ENCODE assay signal across 36 cellular contexts in the genomic region with DNA sequence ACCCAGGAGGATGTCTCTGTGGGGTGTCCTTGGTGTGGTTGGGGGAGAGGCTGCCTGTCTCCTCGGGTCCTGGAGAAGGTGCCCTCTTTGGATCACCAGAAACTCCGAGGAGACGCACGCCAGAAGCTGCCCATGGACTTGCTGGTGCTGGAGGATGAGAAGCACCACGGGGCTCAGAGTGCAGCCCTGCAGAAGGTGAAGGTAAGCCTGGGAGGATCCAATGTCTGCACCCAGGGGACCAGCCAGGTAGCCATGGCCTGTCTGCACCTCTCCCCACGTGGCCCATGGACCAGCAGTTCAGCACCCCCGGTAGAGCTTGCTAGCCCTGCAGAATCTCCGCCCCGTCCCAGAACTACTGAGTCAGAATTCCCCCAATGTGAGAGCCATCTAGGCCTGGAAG. TPM values are rescaled to one million over a fixed set of nuclear protein-coding genes. Genes with fewer than 3 reads are reported as not detected.
"Had no signal": no experiment of that assay in that cellular context is flagged by ENCODE, and none has a peak within 500 bp of the region (broad histone marks: within the 10 kb centered on the region; RNA-seq: fewer than 3 reads in every experiment).

No MANE protein-coding gene starts in this region.

- H3K27me3 ChIP-seq: adrenal gland, MG63, Peyer's patch had no signal

- H3K36me3 ChIP-seq: adrenal gland, MG63, Peyer's patch had no signal

- H3K4me3 ChIP-seq: adrenal gland, MG63, Peyer's patch had no signal

- H3K27ac Mint-ChIP-seq: activated B cell treated with CpG ODN at 0.5 μM for 24 hours; activated CD4-positive, alpha-beta memory T cell treated with anti-CD3 and anti-CD28 coated beads for 36 hours; activated naive CD4-positive, alpha-beta T cell treated with anti-CD3 and anti-CD28 coated beads for 36 hours; activated naive CD4-positive, alpha-beta T cell treated with anti-CD3 and anti-CD28 coated beads, Interleukin-2, amount 50 U/mL, for 72 hours; activated T-helper 1 cell treated with anti-CD3 and anti-CD28 coated beads, Interleukin-12 subunit alpha, Interleukin-12 subunit beta, Interleukin-2, Interleukin-4 antibody, amounts not matched to agents 30 ng/mL and 10 ng/mL and 1 ng/mL, durations not matched to agents 14 hours and 24 hours and 36 hours; brain had no signal

- H3K9me3 ChIP-seq: adrenal gland, MG63, Peyer's patch had no signal

- ATAC-seq: activated naive CD4-positive, alpha-beta T cell treated with anti-CD3 and anti-CD28 coated beads, Interleukin-2, amount 50 U/mL, for 72 hours; activated T-cell treated with anti-CD3 and anti-CD28 coated beads, Interleukin-2, amount 50 U/mL, for 4 hours; PC-3; Right ventricle myocardium inferior had no signal

- H3K36me3 Mint-ChIP-seq: activated CD4-positive, alpha-beta memory T cell treated with anti-CD3 and anti-CD28 coated beads for 36 hours; activated naive CD4-positive, alpha-beta T cell treated with anti-CD3 and anti-CD28 coated beads, Interleukin-2, amount 50 U/mL, for 72 hours; brain had no signal

- H3K4me3 Mint-ChIP-seq: activated B cell treated with CpG ODN at 0.5 μM for 24 hours; activated CD4-positive, alpha-beta memory T cell treated with anti-CD3 and anti-CD28 coated beads for 36 hours; activated naive CD4-positive, alpha-beta T cell treated with anti-CD3 and anti-CD28 coated beads for 36 hours; activated T-cell treated with anti-CD3 and anti-CD28 coated beads, Interleukin-2, amount 50 U/mL, for 4 hours; activated T-helper 1 cell treated with anti-CD3 and anti-CD28 coated beads, Interleukin-12 subunit alpha, Interleukin-12 subunit beta, Interleukin-2, Interleukin-4 antibody, amounts not matched to agents 30 ng/mL and 10 ng/mL and 1 ng/mL, durations not matched to agents 14 hours and 24 hours and 36 hours; brain had no signal

- H3K9me3 Mint-ChIP-seq: activated B cell treated with CpG ODN at 0.5 μM for 24 hours; activated CD4-positive, alpha-beta memory T cell treated with anti-CD3 and anti-CD28 coated beads for 36 hours; activated naive CD4-positive, alpha-beta T cell treated with anti-CD3 and anti-CD28 coated beads for 36 hours; activated naive CD4-positive, alpha-beta T cell treated with anti-CD3 and anti-CD28 coated beads, Interleukin-2, amount 50 U/mL, for 72 hours; activated T-cell treated with anti-CD3 and anti-CD28 coated beads, Interleukin-2, amount 50 U/mL, for 4 hours; activated T-helper 1 cell treated with anti-CD3 and anti-CD28 coated beads, Interleukin-12 subunit alpha, Interleukin-12 subunit beta, Interleukin-2, Interleukin-4 antibody, amounts not matched to agents 30 ng/mL and 10 ng/mL and 1 ng/mL, durations not matched to agents 14 hours and 24 hours and 36 hours; brain had no signal

- H3K27me3 Mint-ChIP-seq: activated CD4-positive, alpha-beta memory T cell treated with anti-CD3 and anti-CD28 coated beads for 36 hours; brain had no signal

- H3K27ac ChIP-seq: adrenal gland, Peyer's patch, VCaP had no signal

- H3K4me1 ChIP-seq: Peyer's patch had no signal

- H3K4me1 Mint-ChIP-seq: activated B cell treated with CpG ODN at 0.5 μM for 24 hours had no signal

- DNase-seq: activated B cell treated with CpG ODN at 0.5 μM for 24 hours; activated CD4-positive, alpha-beta memory T cell treated with anti-CD3 and anti-CD28 coated beads for 36 hours; activated CD4-positive, alpha-beta T cell treated with anti-CD3 and anti-CD28 coated beads for 4 hours; activated CD4-positive, alpha-beta T cell treated with anti-CD3 and anti-CD28 coated beads, Interleukin-2, amount 50 U/mL, for 1 hour; activated CD4-positive, CD25-positive, alpha-beta regulatory T cell treated with anti-CD3 and anti-CD28 coated beads, Interleukin-2, amount 50 U/mL, for 72 hours; activated CD8-positive, alpha-beta memory T cell treated with anti-CD3 and anti-CD28 coated beads, Interleukin-2, amount 50 U/mL, for 4 hours; activated gamma-delta T cell treated with Interleukin-2 at 50 U/mL for 16 hours; activated naive CD4-positive, alpha-beta T cell treated with anti-CD3 and anti-CD28 coated beads for 36 hours; activated T-cell treated with anti-CD3 and anti-CD28 coated beads for 4 hours; activated T-cell treated with anti-CD3 and anti-CD28 coated beads, Interleukin-2, amount 50 U/mL, for 4 hours; adrenal gland; anterior cingulate cortex; Kasumi-1; KG1; MG63; NCI-H1048; NCI-H1105 treated with DMSO at 0.1 percent for 48 hours; NCI-H1436; NCI-H1694; NCI-H1930; NCI-H2081 treated with DMSO at 0.1 percent for 48 hours; NCI-H345; NCI-H524 treated with DMSO at 0.1 percent for 48 hours; NK-92 treated with Interleukin-12 subunit alpha and Interleukin-12 subunit beta, amount 100 ng/mL, for 24 hours; PC-3; Peyer's patch; RPMI8226; SW 1271; T-helper 1 cell; T-helper 2 cell; T-helper 9 cell had no signal

RNA-seq across cellular contexts. Expression of a gene that starts 5.1 kb away (rescaled TPM):
- total RNA-seq: activated B cell treated with CpG ODN at 0.5 μM for 24 hours; activated CD4-positive, alpha-beta memory T cell treated with anti-CD3 and anti-CD28 coated beads for 36 hours; activated T-cell treated with anti-CD3 and anti-CD28 coated beads, Interleukin-2, amount 50 U/mL, for 4 hours; activated T-helper 1 cell treated with anti-CD3 and anti-CD28 coated beads, Interleukin-12 subunit alpha, Interleukin-12 subunit beta, Interleukin-2, Interleukin-4 antibody, amounts not matched to agents 30 ng/mL and 10 ng/mL and 1 ng/mL, durations not matched to agents 14 hours and 24 hours and 36 hours; Peyer's patch had no signal

RNA-seq across cellular contexts. Expression of a gene that starts 6.5 kb away (rescaled TPM):
- total RNA-seq: activated B cell treated with CpG ODN at 0.5 μM for 24 hours; activated CD4-positive, alpha-beta memory T cell treated with anti-CD3 and anti-CD28 coated beads for 36 hours; activated naive CD4-positive, alpha-beta T cell treated with anti-CD3 and anti-CD28 coated beads for 36 hours; activated naive CD4-positive, alpha-beta T cell treated with anti-CD3 and anti-CD28 coated beads, Interleukin-2, amount 50 U/mL, for 72 hours; activated T-cell treated with anti-CD3 and anti-CD28 coated beads, Interleukin-2, amount 50 U/mL, for 4 hours; activated T-helper 1 cell treated with anti-CD3 and anti-CD28 coated beads, Interleukin-12 subunit alpha, Interleukin-12 subunit beta, Interleukin-2, Interleukin-4 antibody, amounts not matched to agents 30 ng/mL and 10 ng/mL and 1 ng/mL, durations not matched to agents 14 hours and 24 hours and 36 hours had no signal

RNA-seq across cellular contexts. Expression of a gene that starts 11.8 kb away (rescaled TPM):
- total RNA-seq: activated B cell treated with CpG ODN at 0.5 μM for 24 hours; activated CD4-positive, alpha-beta memory T cell treated with anti-CD3 and anti-CD28 coated beads for 36 hours; activated naive CD4-positive, alpha-beta T cell treated with anti-CD3 and anti-CD28 coated beads for 36 hours; activated naive CD4-positive, alpha-beta T cell treated with anti-CD3 and anti-CD28 coated beads, Interleukin-2, amount 50 U/mL, for 72 hours; activated T-cell treated with anti-CD3 and anti-CD28 coated beads, Interleukin-2, amount 50 U/mL, for 4 hours; activated T-helper 1 cell treated with anti-CD3 and anti-CD28 coated beads, Interleukin-12 subunit alpha, Interleukin-12 subunit beta, Interleukin-2, Interleukin-4 antibody, amounts not matched to agents 30 ng/mL and 10 ng/mL and 1 ng/mL, durations not matched to agents 14 hours and 24 hours and 36 hours; PC-3; Peyer's patch had no signal
